10 cellular contexts compared by ENCODE assay signal in genomic region chr3:45647148-45647619, GRCh38. TPM values are rescaled to one million over a fixed set of nuclear protein-coding genes. Genes with fewer than 3 reads are reported as not detected.
A peak's percentile ranks its signal among the peaks of the same experiment; 100 is the strongest.
DNase-seq lines count a peak whose midpoint lies in the region; ATAC-seq, FAIRE-seq and TF ChIP-seq lines count a peak whose summit lies in the region.
"Had no signal": no experiment of that assay in that cellular context is flagged by ENCODE, and none has a peak within 500 bp of the region (broad histone marks: within the 10 kb centered on the region; RNA-seq: fewer than 3 reads in every experiment).

No MANE protein-coding gene starts in this region.

- H3K9me3 Mint-ChIP-seq in astrocyte (ENCODE audit: unreplicated experiment), result no peaks in the 10 kb centered on the region
- peaks cover 3% of the 10 kb centered on the region for H3K9me3 Mint-ChIP-seq in activated CD8-positive, alpha-beta T cell treated with anti-CD3 and anti-CD28 coated beads, Interleukin-2, amount 10 ng/mL, durations not matched to agents 7 days and 5 days (ENCODE audit: insufficient read depth)

- peak; percentile 12 for DNase-seq in NCI-H2196 (lab: John Stamatoyannopoulos, UW; ENCODE audit: unreplicated experiment)
- DNase-seq in NCI-H2196 treated with DMSO at 0.1 percent for 48 hours (lab: John Stamatoyannopoulos, UW; ENCODE audit: unreplicated experiment), result no peak
- DNase-seq in astrocyte (ENCODE audit: low read depth), result peak; percentile 86
- DNase-seq in kidney glomerular epithelial cell (lab: John Stamatoyannopoulos, UW), result peak; percentile 81
- DNase-seq in uterus, result no peak
- DNase-seq in GOT3 (lab: John Stamatoyannopoulos, UW), result no peak
- no peak for DNase-seq in activated T-cell treated with anti-CD3 and anti-CD28 coated beads, Interleukin-2, amount 50 U/mL, for 1 hour
- no peak for DNase-seq in activated CD8-positive, alpha-beta T cell treated with anti-CD3 and anti-CD28 coated beads, Interleukin-2, amount 10 ng/mL, durations not matched to agents 7 days and 5 days

- H3K4me3 Mint-ChIP-seq in astrocyte (ENCODE audit: unreplicated experiment), result peak overlapping the region; percentile 2
- H3K4me3 Mint-ChIP-seq in activated CD8-positive, alpha-beta T cell treated with anti-CD3 and anti-CD28 coated beads, Interleukin-2, amount 10 ng/mL, durations not matched to agents 7 days and 5 days, result no peak overlapping the region
- H3K4me3 Mint-ChIP-seq: nephron had no signal

- no peaks in the 10 kb centered on the region for H3K27me3 Mint-ChIP-seq in astrocyte (ENCODE audit: low read depth, unreplicated experiment)
- no peaks in the 10 kb centered on the region for H3K27me3 Mint-ChIP-seq in activated CD8-positive, alpha-beta T cell treated with anti-CD3 and anti-CD28 coated beads, Interleukin-2, amount 10 ng/mL, durations not matched to agents 7 days and 5 days (ENCODE audit: low read depth)

- H4K20me1 ChIP-seq in astrocyte (ENCODE audit: insufficient read depth, low read length), result no peaks in the 10 kb centered on the region

- intact Hi-C loops in uterus (cut with DNase I; ENCODE audit: low total_unique reads), result no loop called here

- CTCF ChIA-PET in activated CD8-positive, alpha-beta T cell treated with anti-CD3 and anti-CD28 coated beads, Interleukin-2, amount 10 ng/mL, durations not matched to agents 7 days and 5 days (lab: Charles Lee), result no interaction called here

- peaks cover 50% of the 10 kb centered on the region for H3K4me1 Mint-ChIP-seq in astrocyte (ENCODE audit: low read depth, unreplicated experiment)
- H3K4me1 Mint-ChIP-seq in activated CD8-positive, alpha-beta T cell treated with anti-CD3 and anti-CD28 coated beads, Interleukin-2, amount 10 ng/mL, durations not matched to agents 7 days and 5 days (ENCODE audit: low read depth), result peaks cover 7% of the 10 kb centered on the region

- peaks cover 45% of the 10 kb centered on the region for H3K79me2 ChIP-seq in astrocyte (ENCODE audit: insufficient read depth, low read length)

- H3K27me3 ChIP-seq in astrocyte (ENCODE audit: insufficient read depth, low read length) (no peaks in the 10 kb centered on the region), uterus (no peaks in the 10 kb centered on the region)

- no peaks in the 10 kb centered on the region for H3K9me3 ChIP-seq in astrocyte (ENCODE audit: insufficient read depth, low read depth, low read length)
- no peaks in the 10 kb centered on the region for H3K9me3 ChIP-seq in uterus

- H3K36me3 ChIP-seq in astrocyte (ENCODE audit: insufficient read depth, low read length) (no peaks in the 10 kb centered on the region), uterus (no peaks in the 10 kb centered on the region)

- peak; percentile 76 for FAIRE-seq in astrocyte (lab: Jason Lieb, UNC)
- FAIRE-seq: A204.1 had no signal

- H3K4me3 ChIP-seq in astrocyte (ENCODE audit: insufficient read depth, low read depth, low read length), result no peak overlapping the region
- no peak overlapping the region for H3K4me3 ChIP-seq in uterus

- no peak overlapping the region for H2AFZ ChIP-seq in astrocyte (ENCODE audit: low read depth, low read length)

- H3K9ac ChIP-seq in astrocyte (ENCODE audit: low read length), result peak overlapping the region; percentile 73

- peak overlapping the region; percentile 97 for H3K27ac ChIP-seq in astrocyte (ENCODE audit: low read depth, low read length)
- peak overlapping the region; percentile 66 to 68 for H3K27ac ChIP-seq in uterus

- TF ChIP-seq POLR2A in uterus (IDR thresholded peaks at IDR 0.05), result no peak

- H3K4me1 ChIP-seq in astrocyte (ENCODE audit: insufficient read depth, low read length) (peaks cover 53% of the 10 kb centered on the region), uterus (peaks cover 0 to 4% of the 10 kb centered on the region in 2 donors)

- POLR2A ChIA-PET in activated CD8-positive, alpha-beta T cell treated with anti-CD3 and anti-CD28 coated beads, Interleukin-2, amount 10 ng/mL, durations not matched to agents 7 days and 5 days (lab: Charles Lee), result interaction anchor here (0.9 kb wide), 1 partner anchor 51 kb away, joined by 3 read pairs; no protein-coding TSS in a partner anchor

- H3K36me3 Mint-ChIP-seq in astrocyte (ENCODE audit: low read depth, unreplicated experiment), result peaks cover 5% of the 10 kb centered on the region
- H3K36me3 Mint-ChIP-seq in activated CD8-positive, alpha-beta T cell treated with anti-CD3 and anti-CD28 coated beads, Interleukin-2, amount 10 ng/mL, durations not matched to agents 7 days and 5 days (ENCODE audit: low read depth), result peaks cover 36% of the 10 kb centered on the region

- H3K27ac Mint-ChIP-seq in astrocyte (ENCODE audit: unreplicated experiment), result peak overlapping the region; percentile 56
- no peak overlapping the region for H3K27ac Mint-ChIP-seq in activated CD8-positive, alpha-beta T cell treated with anti-CD3 and anti-CD28 coated beads, Interleukin-2, amount 10 ng/mL, durations not matched to agents 7 days and 5 days

- TF ChIP-seq CTCF in astrocyte (IDR thresholded peaks at IDR 0.05; ENCODE audit: insufficient read depth, low read depth, low read length) (no peak), uterus (IDR thresholded peaks at IDR 0.05) (no peak)

- peak overlapping the region; percentile 52 for H3K4me2 ChIP-seq in astrocyte (ENCODE audit: low read length)

- ATAC-seq in activated CD8-positive, alpha-beta T cell treated with anti-CD3 and anti-CD28 coated beads, Interleukin-2, amount 10 ng/mL, durations not matched to agents 7 days and 5 days, result no peak

RNA-seq across cellular contexts. Expression of gene SACM1L, which starts 42.0 kb away (rescaled TPM):
- total RNA-seq in astrocyte, result 39.4 and 41.2 TPM in 2 replicates
- total RNA-seq in uterus, result 10 to 100 TPM; 24.3 to 83.0 (median 68.7) TPM
- 10 to 100 TPM; 89.8 to 96.4 TPM for total RNA-seq in activated CD8-positive, alpha-beta T cell treated with anti-CD3 and anti-CD28 coated beads, Interleukin-2, amount 10 ng/mL, durations not matched to agents 7 days and 5 days

RNA-seq across cellular contexts. Expression of gene LIMD1, which starts 52.6 kb away (rescaled TPM):
- 27.2 and 28.4 TPM in 2 replicates for total RNA-seq in astrocyte
- total RNA-seq in uterus, result 10 to 100 TPM in 2 of 4 donors, 1 to 10 TPM in 2; 7.9 to 34.6 (median 15.7) TPM
- total RNA-seq in activated CD8-positive, alpha-beta T cell treated with anti-CD3 and anti-CD28 coated beads, Interleukin-2, amount 10 ng/mL, durations not matched to agents 7 days and 5 days, result 10 to 100 TPM; 48.4 to 49.4 TPM

Comparison
In these comparisons a context has a peak if more than half of its experiments do, and no peak if none do; other contexts are left out.
1. DNase-seq: peak in NCI-H2196 (single experiment), astrocyte (single experiment) and kidney glomerular epithelial cell (single experiment); none in NCI-H2196 treated with DMSO at 0.1 percent for 48 hours (single experiment), uterus (0 of 2), GOT3 (single experiment), activated T-cell treated with anti-CD3 and anti-CD28 coated beads, Interleukin-2, amount 50 U/mL, for 1 hour (single experiment) and activated CD8-positive, alpha-beta T cell treated with anti-CD3 and anti-CD28 coated beads, Interleukin-2, amount 10 ng/mL, durations not matched to agents 7 days and 5 days (single experiment).